23 cellular contexts compared by ENCODE assay signal in the genomic region with DNA sequence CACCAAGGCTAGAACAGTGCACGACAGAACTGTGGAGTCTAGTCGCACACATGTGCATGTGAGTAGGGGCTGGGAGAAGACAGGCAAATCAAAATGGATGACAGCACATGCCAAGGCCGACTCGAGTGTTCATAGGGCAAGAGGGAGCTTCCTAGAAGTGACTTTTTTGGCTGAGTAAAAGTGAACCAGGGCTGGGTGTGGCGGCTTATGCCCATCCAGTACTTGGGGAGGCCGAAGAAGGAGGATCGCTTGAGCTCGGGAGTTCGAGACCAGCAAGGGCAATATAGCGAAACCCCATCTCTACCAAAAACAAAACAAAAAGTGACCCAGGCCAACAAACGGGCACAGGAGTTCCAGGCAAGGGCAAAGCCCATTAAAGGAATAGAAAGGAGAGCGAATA.
DNase-seq lines count a peak whose midpoint lies in the region; ATAC-seq and TF ChIP-seq lines count a peak whose summit lies in the region.
"Had no signal": no experiment of that assay in that cellular context is flagged by ENCODE, and none has a peak within 500 bp of the region (broad histone marks: within the 10 kb centered on the region; RNA-seq: fewer than 3 reads in every experiment).

No MANE protein-coding gene starts in this region.

- H3K4me1 Mint-ChIP-seq in activated CD8-positive, alpha-beta T cell treated with anti-CD3 and anti-CD28 coated beads, Interleukin-2, amount 10 ng/mL, durations not matched to agents 7 days and 5 days (ENCODE audit: low read depth) = peaks cover 18% of the 10 kb centered on the region
- H3K4me1 Mint-ChIP-seq in activated CD8-positive, alpha-beta T cell treated with anti-CD3 and anti-CD28 coated beads for 36 hours (ENCODE audit: low read depth) = peaks cover 9% of the 10 kb centered on the region

- H3K9me3 ChIP-seq in Karpas-422 (ENCODE audit: low read length) = no peaks in the 10 kb centered on the region
- H3K9me3 ChIP-seq in gastroesophageal sphincter = no peaks in the 10 kb centered on the region
- H3K9me3 ChIP-seq in WERI-Rb-1 (ENCODE audit: severe bottlenecking) = no peaks in the 10 kb centered on the region
- H3K9me3 ChIP-seq: thyroid gland had no signal

- 75 to 93% methylated on average over 8 to 11 of the region's 12 CpGs for WGBS in gastroesophageal sphincter (ENCODE audit: low coverage in 1 of 2), 2 donors

- H3K27me3 Mint-ChIP-seq in activated CD8-positive, alpha-beta T cell treated with anti-CD3 and anti-CD28 coated beads, Interleukin-2, amount 10 ng/mL, durations not matched to agents 7 days and 5 days (ENCODE audit: low read depth) = no peaks in the 10 kb centered on the region
- H3K27me3 Mint-ChIP-seq in activated CD8-positive, alpha-beta T cell treated with anti-CD3 and anti-CD28 coated beads for 36 hours = no peaks in the 10 kb centered on the region

- POLR2A ChIA-PET in activated CD8-positive, alpha-beta T cell treated with anti-CD3 and anti-CD28 coated beads, Interleukin-2, amount 10 ng/mL, durations not matched to agents 7 days and 5 days (lab: Charles Lee) = interaction anchor here (0.6 kb wide), 1 partner anchor 620 kb away, joined by 3 read pairs; no protein-coding TSS in a partner anchor
- POLR2A ChIA-PET in activated CD8-positive, alpha-beta T cell treated with anti-CD3 and anti-CD28 coated beads for 36 hours (lab: Charles Lee) = no interaction called here

- no peak overlapping the region for H2AFZ ChIP-seq in Karpas-422 (ENCODE audit: low read length)
- H2AFZ ChIP-seq: parathyroid adenoma had no signal

- no peak for DNase-seq in activated CD8-positive, alpha-beta T cell treated with anti-CD3 and anti-CD28 coated beads, Interleukin-2, amount 10 ng/mL, durations not matched to agents 7 days and 5 days
- no peak for DNase-seq in activated CD8-positive, alpha-beta T cell treated with anti-CD3 and anti-CD28 coated beads for 36 hours
- DNase-seq in Karpas-422 (no peak), WERI-Rb-1 (no peak)
- DNase-seq: activated CD4-positive, alpha-beta T cell treated with anti-CD3 and anti-CD28 coated beads for 48 hours; activated naive CD4-positive, alpha-beta T cell treated with anti-CD3 and anti-CD28 coated beads, Interleukin-2, amount 50 U/mL, for 16 hours; amygdala; caudate nucleus; KBM-7; NCI-H1417 treated with DMSO at 0.1 percent for 48 hours; NCI-H446; NCI-H82; stimulated activated naive CD4-positive, alpha-beta T cell treated with Interleukin-2 at 50 U/mL for 16 hours; thyroid gland had no signal

- H3K36me3 Mint-ChIP-seq in activated CD8-positive, alpha-beta T cell treated with anti-CD3 and anti-CD28 coated beads, Interleukin-2, amount 10 ng/mL, durations not matched to agents 7 days and 5 days (ENCODE audit: low read depth) = peaks cover 14% of the 10 kb centered on the region
- H3K36me3 Mint-ChIP-seq in activated CD8-positive, alpha-beta T cell treated with anti-CD3 and anti-CD28 coated beads for 36 hours (ENCODE audit: low read depth) = peaks cover 3% of the 10 kb centered on the region

- H3K4me3 ChIP-seq in Karpas-422 (ENCODE audit: low read length) = peak overlapping the region; percentile 52; the same call in 1 of the 2 replicates
- no peak overlapping the region for H3K4me3 ChIP-seq in gastroesophageal sphincter
- no peak overlapping the region for H3K4me3 ChIP-seq in rectal smooth muscle tissue (ENCODE audit: low read length)
- H3K4me3 ChIP-seq in WERI-Rb-1 (ENCODE audit: low read depth, low read length) = no peak overlapping the region
- H3K4me3 ChIP-seq: thyroid gland had no signal

- no peaks in the 10 kb centered on the region for H3K9me2 ChIP-seq in Karpas-422 (replicated peaks; ENCODE audit: insufficient read depth, low read length)

- CTCF ChIA-PET in activated CD8-positive, alpha-beta T cell treated with anti-CD3 and anti-CD28 coated beads, Interleukin-2, amount 10 ng/mL, durations not matched to agents 7 days and 5 days (lab: Charles Lee) = interaction anchor here (0.7 to 2.5 kb wide), 4 partner anchors 81 to 405 kb away, joined by 3 to 7 read pairs (median 3); no protein-coding TSS in a partner anchor
- CTCF ChIA-PET in activated CD8-positive, alpha-beta T cell treated with anti-CD3 and anti-CD28 coated beads for 36 hours (lab: Charles Lee) = interaction anchor here (0.5 to 1.1 kb wide), 4 partner anchors 32 to 406 kb away, joined by 3 to 6 read pairs (median 4); no protein-coding TSS in a partner anchor

- H3K27ac ChIP-seq in Karpas-422 (ENCODE audit: low read length) (peak overlapping the region; percentile 97), gastroesophageal sphincter (peak overlapping the region in 3 of 4 donors; percentile 48 to 82 (median 80)), rectal smooth muscle tissue (ENCODE audit: low read depth, low read length) (peak overlapping the region; percentile 66), WERI-Rb-1 (no peak overlapping the region)
- H3K27ac ChIP-seq: 22Rv1, parathyroid adenoma, thyroid gland had no signal

- no peaks in the 10 kb centered on the region for H3K27me3 ChIP-seq in Karpas-422 (ENCODE audit: low read length)
- no peaks in the 10 kb centered on the region for H3K27me3 ChIP-seq in gastroesophageal sphincter
- H3K27me3 ChIP-seq in rectal smooth muscle tissue (ENCODE audit: control insufficient read depth, insufficient read depth, low read length) = no peaks in the 10 kb centered on the region
- no peaks in the 10 kb centered on the region for H3K27me3 ChIP-seq in WERI-Rb-1 (ENCODE audit: insufficient read depth, low read depth, severe bottlenecking)
- H3K27me3 ChIP-seq: thyroid gland had no signal

- no peak for TF ChIP-seq CTCF in activated CD8-positive, alpha-beta T cell treated with anti-CD3 and anti-CD28 coated beads for 36 hours (IDR thresholded peaks at IDR 0.05)
- TF ChIP-seq CTCF in gastroesophageal sphincter (IDR thresholded peaks at IDR 0.05) (no peak), WERI-Rb-1 (IDR thresholded peaks at IDR 0.05; ENCODE audit: low read depth, low read length) (no peak)

- H3K9me3 Mint-ChIP-seq in activated CD8-positive, alpha-beta T cell treated with anti-CD3 and anti-CD28 coated beads, Interleukin-2, amount 10 ng/mL, durations not matched to agents 7 days and 5 days (ENCODE audit: insufficient read depth) = no peaks in the 10 kb centered on the region
- H3K9me3 Mint-ChIP-seq in activated CD8-positive, alpha-beta T cell treated with anti-CD3 and anti-CD28 coated beads for 36 hours = no peaks in the 10 kb centered on the region
- H3K9me3 Mint-ChIP-seq: activated T-helper 1 cell treated with anti-CD3 and anti-CD28 coated beads, Interleukin-12 subunit alpha, Interleukin-12 subunit beta, Interleukin-2, Interleukin-4 antibody, amounts not matched to agents 30 ng/mL and 10 ng/mL and 1 ng/mL, durations not matched to agents 14 hours and 24 hours and 36 hours; nephron had no signal

- peaks cover 82% of the 10 kb centered on the region for H3K4me1 ChIP-seq in Karpas-422 (ENCODE audit: low read length)
- H3K4me1 ChIP-seq in gastroesophageal sphincter = peaks cover 5 to 100% (median 31%) of the 10 kb centered on the region in 3 donors
- peaks cover 71% of the 10 kb centered on the region for H3K4me1 ChIP-seq in rectal smooth muscle tissue (ENCODE audit: control insufficient read depth, insufficient read depth, low read length)
- H3K4me1 ChIP-seq: parathyroid adenoma, thyroid gland had no signal

- intact Hi-C loops in activated CD8-positive, alpha-beta T cell treated with anti-CD3 and anti-CD28 coated beads for 36 hours (cut with micrococcal nuclease) = no loop called here

- H3K36me3 ChIP-seq in Karpas-422 (ENCODE audit: insufficient read depth, low read length) (peaks cover 10% of the 10 kb centered on the region), gastroesophageal sphincter (peaks cover 0 to 73% of the 10 kb centered on the region in 2 donors), rectal smooth muscle tissue (ENCODE audit: control insufficient read depth, insufficient read depth, low read length) (peaks cover 38% of the 10 kb centered on the region), WERI-Rb-1 (peaks cover 4% of the 10 kb centered on the region; the same call in 1 of the 2 replicates)

- peak overlapping the region; percentile 75 for H3K4me2 ChIP-seq in Karpas-422 (ENCODE audit: low read depth, low read length, poor library complexity, severe bottlenecking)

- H4K20me1 ChIP-seq in Karpas-422 (ENCODE audit: insufficient read depth, low read depth, low read length) = no peaks in the 10 kb centered on the region

- H3K4me3 Mint-ChIP-seq in activated CD8-positive, alpha-beta T cell treated with anti-CD3 and anti-CD28 coated beads, Interleukin-2, amount 10 ng/mL, durations not matched to agents 7 days and 5 days = no peak overlapping the region
- no peak overlapping the region for H3K4me3 Mint-ChIP-seq in activated CD8-positive, alpha-beta T cell treated with anti-CD3 and anti-CD28 coated beads for 36 hours
- H3K4me3 Mint-ChIP-seq: activated T-helper 1 cell treated with anti-CD3 and anti-CD28 coated beads, Interleukin-12 subunit alpha, Interleukin-12 subunit beta, Interleukin-2, Interleukin-4 antibody, amounts not matched to agents 30 ng/mL and 10 ng/mL and 1 ng/mL, durations not matched to agents 14 hours and 24 hours and 36 hours; nephron had no signal

- TF ChIP-seq POLR2A in gastroesophageal sphincter (IDR thresholded peaks at IDR 0.05) = no peak

- ATAC-seq in activated CD8-positive, alpha-beta T cell treated with anti-CD3 and anti-CD28 coated beads, Interleukin-2, amount 10 ng/mL, durations not matched to agents 7 days and 5 days = no peak
- ATAC-seq in activated CD8-positive, alpha-beta T cell treated with anti-CD3 and anti-CD28 coated beads for 36 hours = no peak
- ATAC-seq in gastroesophageal sphincter = no peak
- ATAC-seq in HG03442 (IDR thresholded peaks at IDR 0.05; ENCODE audit: unreplicated experiment) = no peak
- no peak for ATAC-seq in GM21723 (IDR thresholded peaks at IDR 0.05; ENCODE audit: unreplicated experiment)
- ATAC-seq: SK-N-SH treated with all-trans-retinoic acid at 6 μM for 48 hours had no signal

- H3K9ac ChIP-seq in Karpas-422 (ENCODE audit: low read length) (peak overlapping the region; percentile 72), rectal smooth muscle tissue (ENCODE audit: low read length) (no peak overlapping the region)
- H3K9ac ChIP-seq: parathyroid adenoma had no signal

- H3K79me2 ChIP-seq in Karpas-422 (ENCODE audit: low read length) = peaks cover 4% of the 10 kb centered on the region; the same call in 1 of the 2 replicates

- TF ChIP-seq EP300 in gastroesophageal sphincter (IDR thresholded peaks at IDR 0.05) = no peak

- H3K27ac Mint-ChIP-seq in activated CD8-positive, alpha-beta T cell treated with anti-CD3 and anti-CD28 coated beads, Interleukin-2, amount 10 ng/mL, durations not matched to agents 7 days and 5 days = peak overlapping the region; percentile 22
- H3K27ac Mint-ChIP-seq in activated CD8-positive, alpha-beta T cell treated with anti-CD3 and anti-CD28 coated beads for 36 hours = no peak overlapping the region
- H3K27ac Mint-ChIP-seq: activated T-helper 1 cell treated with anti-CD3 and anti-CD28 coated beads, Interleukin-12 subunit alpha, Interleukin-12 subunit beta, Interleukin-2, Interleukin-4 antibody, amounts not matched to agents 30 ng/mL and 10 ng/mL and 1 ng/mL, durations not matched to agents 14 hours and 24 hours and 36 hours; nephron had no signal
